ENCODE assay signal across 8 cellular contexts in the genomic region with DNA sequence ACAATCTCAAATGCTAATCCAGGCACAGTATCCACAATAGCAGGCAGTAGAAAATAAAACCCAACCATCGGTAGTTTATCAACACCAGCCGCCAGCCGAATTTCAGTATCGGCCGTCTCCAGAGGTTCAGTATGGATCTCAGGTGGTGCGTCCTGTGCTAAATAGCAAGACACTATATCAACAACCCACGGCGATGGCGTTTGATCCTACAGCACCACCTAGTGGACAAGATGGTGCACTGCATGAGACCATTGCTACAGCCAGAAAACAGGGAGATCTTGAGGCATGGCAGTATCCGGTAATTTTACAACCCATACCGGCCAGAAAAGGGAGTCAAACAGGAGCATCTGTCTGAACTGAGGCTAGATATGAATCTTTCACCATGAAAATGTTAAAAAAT.
DNase-seq lines count a peak whose midpoint lies in the region; ATAC-seq and TF ChIP-seq lines count a peak whose summit lies in the region.
"Not testable (repeated sequence)": the region's sequence is repeated elsewhere in the genome, so short reads cannot be mapped to it uniquely, and the experiment has no call there.

No MANE protein-coding gene starts in this region.

- 55 to 100% methylated on average over 4 to 11 of the region's 11 CpGs for WGBS in endodermal cell (ENCODE audit: insufficient coverage in 1 of 2, insufficient read length in 1 of 2), 2 experiments

- peaks cover 11% of the 10 kb centered on the region for H3K36me3 Mint-ChIP-seq in activated CD8-positive, alpha-beta T cell treated with anti-CD3 and anti-CD28 coated beads for 36 hours (ENCODE audit: low read depth)
- not testable (repeated sequence) for H3K36me3 Mint-ChIP-seq in endodermal cell (ENCODE audit: low read depth)

- POLR2A ChIA-PET in activated CD8-positive, alpha-beta T cell treated with anti-CD3 and anti-CD28 coated beads for 36 hours (lab: Charles Lee): not testable (repeated sequence)

- CTCF ChIA-PET in activated CD8-positive, alpha-beta T cell treated with anti-CD3 and anti-CD28 coated beads for 36 hours (lab: Charles Lee): interaction anchor here (0.7 kb wide), 1 partner anchor 360 kb away, joined by 3 read pairs; no protein-coding TSS in a partner anchor

- intact Hi-C loops in activated CD8-positive, alpha-beta T cell treated with anti-CD3 and anti-CD28 coated beads for 36 hours (cut with micrococcal nuclease): not testable (repeated sequence)

- not testable (repeated sequence) for H3K27ac ChIP-seq in endodermal cell (ENCODE audit: low read depth, low read length)

- H3K27me3 Mint-ChIP-seq in activated CD8-positive, alpha-beta T cell treated with anti-CD3 and anti-CD28 coated beads for 36 hours; endodermal cell (ENCODE audit: insufficient read depth): not testable (repeated sequence)

- H3K4me1 ChIP-seq in endodermal cell (ENCODE audit: control insufficient read depth, insufficient read depth, low read length): not testable (repeated sequence)

- peaks cover 35% of the 10 kb centered on the region for H3K9me3 Mint-ChIP-seq in activated CD8-positive, alpha-beta T cell treated with anti-CD3 and anti-CD28 coated beads for 36 hours
- peaks cover 41% of the 10 kb centered on the region for H3K9me3 Mint-ChIP-seq in endodermal cell

- peak; percentile 21 for DNase-seq in CMK (ENCODE audit: low read depth)
- DNase-seq in H4 (ENCODE audit: low spot score): peak; percentile 5
- peak; percentile 13 for DNase-seq in MV-4-11 (lab: John Stamatoyannopoulos, UW)
- DNase-seq in RKO (ENCODE audit: low spot score): peak; percentile 29
- peak; percentile 37 for DNase-seq in activated CD8-positive, alpha-beta T cell treated with anti-CD3 and anti-CD28 coated beads for 36 hours
- peak; percentile 88 for DNase-seq in endodermal cell
- DNase-seq in left kidney (ENCODE audit: low read depth, low spot score): peak; percentile 44
- DNase-seq in stimulated activated CD4-positive, alpha-beta T cell treated with anti-CD3 and anti-CD28 coated beads, Interleukin-1b, Interleukin-23, amount 100 ng/mL, for 48 hours: peak; percentile 13

- TF ChIP-seq CTCF in activated CD8-positive, alpha-beta T cell treated with anti-CD3 and anti-CD28 coated beads for 36 hours (IDR thresholded peaks at IDR 0.05): not testable (repeated sequence)
- peak; percentile 79 for TF ChIP-seq CTCF in endodermal cell (conservative IDR thresholded peaks at IDR 0.05)

- H3K4me3 ChIP-seq in endodermal cell (ENCODE audit: low read length): not testable (repeated sequence)

- H3K4me3 Mint-ChIP-seq in activated CD8-positive, alpha-beta T cell treated with anti-CD3 and anti-CD28 coated beads for 36 hours; endodermal cell: not testable (repeated sequence)

- H3K9ac ChIP-seq in endodermal cell (ENCODE audit: extremely low read depth, low read length, poor library complexity, severe bottlenecking): not testable (repeated sequence)

- not testable (repeated sequence) for H3K27ac Mint-ChIP-seq in activated CD8-positive, alpha-beta T cell treated with anti-CD3 and anti-CD28 coated beads for 36 hours; endodermal cell

- H3K9me3 ChIP-seq in endodermal cell (ENCODE audit: control insufficient read depth, low read length): peaks cover 28% of the 10 kb centered on the region

- H3K27me3 ChIP-seq in endodermal cell (ENCODE audit: control insufficient read depth, insufficient read depth, low read length, poor library complexity, severe bottlenecking): not testable (repeated sequence)

- not testable (repeated sequence) for H3K4me1 Mint-ChIP-seq in activated CD8-positive, alpha-beta T cell treated with anti-CD3 and anti-CD28 coated beads for 36 hours (ENCODE audit: low read depth); endodermal cell

- not testable (repeated sequence) for H3K36me3 ChIP-seq in endodermal cell (ENCODE audit: control insufficient read depth, insufficient read depth, low read length)

- ATAC-seq in activated CD8-positive, alpha-beta T cell treated with anti-CD3 and anti-CD28 coated beads for 36 hours: not testable (repeated sequence)

Comparison
In these comparisons a context has a peak if more than half of its experiments do, and no peak if none do; other contexts are left out.
1. DNase-seq: peak in every context shown above with its lines; median percentile 88 in endodermal cell; 44 in left kidney; 37 in activated CD8-positive, alpha-beta T cell treated with anti-CD3 and anti-CD28 coated beads for 36 hours; 29 in RKO; 21 in CMK; 13 in MV-4-11; 13 in stimulated activated CD4-positive, alpha-beta T cell treated with anti-CD3 and anti-CD28 coated beads, Interleukin-1b, Interleukin-23, amount 100 ng/mL, for 48 hours; 5 in H4.